Comparison of ENCODE assay signal across 12 cellular contexts in genomic region chr1:100785399-100786082, GRCh38.
DNase-seq lines count a peak whose midpoint lies in the region; ATAC-seq, FAIRE-seq and TF ChIP-seq lines count a peak whose summit lies in the region.
"Had no signal": no experiment of that assay in that cellular context is flagged by ENCODE, and none has a peak within 500 bp of the region (broad histone marks: within the 10 kb centered on the region; RNA-seq: fewer than 3 reads in every experiment).

No MANE protein-coding gene starts in this region.

- TF ChIP-seq EP300 in HepG2 (IDR thresholded peaks at IDR 0.05; ENCODE audit: low read depth in 2 of 2, low read length in 2 of 2) (no peak), HepG2 (CRISPR knock-in tag; IDR thresholded peaks at IDR 0.05; ENCODE audit: borderline replicate concordance) (no peak)

- CTCF ChIA-PET in HepG2 (lab: Yijun Ruan, JAX; ENCODE audit: low intra/inter-chr PET ratio, low total read pairs): no interaction called here

- DNase-seq in NCI-H226 (peak; percentile 94), brain microvascular endothelial cell (peak; percentile 40), HepG2 (ENCODE audit: low spot score) (no peak), NOMO-1 (lab: John Stamatoyannopoulos, UW; ENCODE audit: unreplicated experiment in 2 of 2) (no peak), SK-N-DZ (ENCODE audit: low spot score) (no peak)
- no peak for DNase-seq in activated T-cell treated with anti-CD3 and anti-CD28 coated beads, Interleukin-2, amount 50 U/mL, for 48 hours
- DNase-seq: dermis blood vessel endothelial cell; DMS79; stimulated activated CD4-positive, alpha-beta T cell treated with anti-CD3 and anti-CD28 coated beads, Interleukin-12 subunit alpha, Interleukin-12 subunit beta, amount 100 ng/mL, for 4 hours had no signal

- H3K9ac ChIP-seq in HepG2 (ENCODE audit: insufficient read depth, low read depth, low read length): no peak overlapping the region

- BruUV-seq in HepG2 (replicated peaks; lab: Mats Ljungman, UMichigan): no TSS peak

- H2AFZ ChIP-seq in neuron (ENCODE audit: low read depth, low read length) (peak overlapping the region; percentile 59), HepG2 (ENCODE audit: low read length) (no peak overlapping the region)

- ATAC-seq in GM19324 (IDR thresholded peaks at IDR 0.05; ENCODE audit: low FRiP score, unreplicated experiment) (peak; percentile 54), HepG2 (no peak)
- ATAC-seq: activated CD4-positive, CD25-positive, alpha-beta regulatory T cell treated with anti-CD3 and anti-CD28 coated beads, Interleukin-2, amount 50 U/mL, for 24 hours had no signal

- no peaks in the 10 kb centered on the region for H3K27me3 ChIP-seq in brain microvascular endothelial cell (replicated peaks)
- H3K27me3 ChIP-seq in neuron (ENCODE audit: insufficient read depth, low read length): no peaks in the 10 kb centered on the region
- no peaks in the 10 kb centered on the region; a peak in 1 of 5 replicates for H3K27me3 ChIP-seq in HepG2 (ENCODE audit: control insufficient read depth in 1 of 2, insufficient read depth in 2 of 2, low read length in 2 of 2)

- peaks cover 45% of the 10 kb centered on the region for H3K4me1 ChIP-seq in neuron (ENCODE audit: insufficient read depth, low read length)
- no peaks in the 10 kb centered on the region for H3K4me1 ChIP-seq in HepG2 (ENCODE audit: insufficient read depth, low read length)

- intact Hi-C loops in HepG2 (cut with micrococcal nuclease; ENCODE audit: unreplicated experiment): no loop called here

- H4K20me1 ChIP-seq in HepG2 (ENCODE audit: insufficient read depth, low read length): no peaks in the 10 kb centered on the region

- no peak for FAIRE-seq in HepG2 (lab: Jason Lieb, UNC)

- H3K9me3 ChIP-seq in neuron (ENCODE audit: low read length) (peaks cover 4% of the 10 kb centered on the region), HepG2 (ENCODE audit: low read length) (no peaks in the 10 kb centered on the region)

- POLR2A ChIA-PET in HepG2 (lab: Yijun Ruan, JAX): no interaction called here

- TF ChIP-seq CTCF in brain microvascular endothelial cell (IDR thresholded peaks at IDR 0.05; ENCODE audit: low read depth, low read length, missing control alignments) (no peak), HepG2 (CRISPR knock-in tag; IDR thresholded peaks at IDR 0.05) (no peak)

- no peak for TF ChIP-seq POLR2A in HepG2 (IDR thresholded peaks at IDR 0.05; ENCODE audit: insufficient read depth in 1 of 2, low read depth in 2 of 2, low read length in 2 of 2)

- WGBS in HepG2 (ENCODE audit: low lambda C conversion rate): 15% methylated on average over 5 of the region's 5 CpGs

- H3K79me2 ChIP-seq in HepG2 (ENCODE audit: insufficient read depth, low read length): no peaks in the 10 kb centered on the region

- in situ Hi-C loops in brain microvascular endothelial cell (cut with HindIII; ENCODE audit: low pct_ligation_motif_present, low sequenced_read_pairs) (no loop called here), HepG2 (cut with HindIII; ENCODE audit: extremely low pct_ligation_motif_present, low pct_unique_long_range_greater_than_20kb) (no loop called here)

- no peak for TF ChIP-seq RAD21 in HepG2 (CRISPR knock-in tag; IDR thresholded peaks at IDR 0.05)

- no peak overlapping the region for H3K4me2 ChIP-seq in HepG2 (ENCODE audit: low read depth, low read length)

- H3K4me3 ChIP-seq in brain microvascular endothelial cell (ENCODE audit: low read depth, low read length): no peak overlapping the region
- H3K4me3 ChIP-seq in neuron (ENCODE audit: low read length): peak overlapping the region; percentile 37
- H3K4me3 ChIP-seq in HepG2 (replicated peaks in 1 of 3; ENCODE audit: insufficient read depth in 1 of 3, low read depth in 2 of 3, low read length in 3 of 3): no peak overlapping the region

- H3K27ac ChIP-seq in brain microvascular endothelial cell: no peak overlapping the region
- no peak overlapping the region for H3K27ac ChIP-seq in HepG2 (ENCODE audit: extremely low read length, insufficient read depth, low read length)

- no peaks in the 10 kb centered on the region for H3K36me3 ChIP-seq in brain microvascular endothelial cell (replicated peaks)
- no peaks in the 10 kb centered on the region for H3K36me3 ChIP-seq in neuron (ENCODE audit: insufficient read depth, low read length)
- H3K36me3 ChIP-seq in HepG2 (replicated peaks in 1 of 2; ENCODE audit: control insufficient read depth in 1 of 2, insufficient read depth in 2 of 2, low read length in 2 of 2): no peaks in the 10 kb centered on the region

TF ChIP-seq in HepG2, 621 proteins besides CTCF, POLR2A, EP300 and RAD21:
- TF ChIP-seq ZNF737 (CRISPR knock-in tag; IDR thresholded peaks at IDR 0.05; ENCODE audit: borderline replicate concordance) (no peak), ZFP91 (CRISPR knock-in tag; IDR thresholded peaks at IDR 0.05; ENCODE audit: borderline replicate concordance) (no peak), ZNF136 (CRISPR knock-in tag; IDR thresholded peaks at IDR 0.05; ENCODE audit: low read depth) (no peak)

Comparison
In these comparisons a context has a peak if more than half of its experiments do, and no peak if none do; other contexts are left out.
1. DNase-seq: peak in NCI-H226 (single experiment) and brain microvascular endothelial cell (single experiment); none in activated T-cell treated with anti-CD3 and anti-CD28 coated beads, Interleukin-2, amount 50 U/mL, for 48 hours (0 of 2), HepG2 (single experiment), NOMO-1 (0 of 2) and SK-N-DZ (single experiment).